In the genomic region with DNA sequence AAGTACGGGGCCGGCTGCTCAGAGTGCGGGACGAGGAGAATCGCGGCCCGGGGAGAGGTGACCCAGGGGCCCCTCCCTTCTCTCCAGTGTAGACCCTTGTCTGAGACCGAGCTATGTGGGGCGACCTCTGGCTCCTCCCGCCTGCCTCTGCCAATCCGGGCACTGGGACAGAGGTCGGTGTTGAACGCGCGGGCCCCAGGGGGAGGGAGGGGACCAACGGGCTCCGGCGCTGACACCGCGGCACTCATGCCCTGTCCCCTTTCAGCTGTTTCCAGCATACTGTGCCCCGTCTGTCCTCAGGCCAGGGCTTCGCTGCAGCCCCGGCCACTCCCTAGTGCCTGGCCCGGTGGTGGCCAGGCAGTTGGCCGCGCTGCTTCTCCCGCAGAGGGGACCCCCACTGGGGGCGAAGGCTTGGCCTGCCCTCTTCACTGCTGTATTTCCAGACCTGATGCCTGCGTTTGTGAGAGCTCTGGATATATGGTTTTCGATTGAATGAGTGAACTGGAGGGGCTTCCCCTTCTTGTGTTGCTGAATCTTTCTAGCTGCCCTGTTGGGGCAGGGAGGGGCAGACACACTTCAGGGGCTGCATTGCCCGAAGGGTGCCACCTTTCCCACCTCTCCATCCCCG, we compare ENCODE assay signal across 8 cellular contexts. TPM values are rescaled to one million over a fixed set of nuclear protein-coding genes. Genes with fewer than 3 reads are reported as not detected.
DNase-seq lines count a peak whose midpoint lies in the region; ATAC-seq lines count a peak whose summit lies in the region.

No MANE protein-coding gene starts in this region.

- peaks cover under 1% of the 10 kb centered on the region for H3K9me3 ChIP-seq in KOPT-K1 (ENCODE audit: insufficient read depth, low read length, poor library complexity, severe bottlenecking)
- no peaks in the 10 kb centered on the region for H3K9me3 ChIP-seq in ectodermal cell (ENCODE audit: control insufficient read depth, low read length)

- peak overlapping the region; percentile 99 for H3K4me3 Mint-ChIP-seq in activated CD4-positive, alpha-beta T cell treated with anti-CD3 and anti-CD28 coated beads, Interleukin-2, amount 10 ng/mL, durations not matched to agents 7 days and 5 days

- DNase-seq in EH (ENCODE audit: low read depth) (peak; percentile 46), medulla oblongata (ENCODE audit: extremely low spot score) (peak; percentile 76), DMS153 treated with DMSO at 0.1 percent for 48 hours (lab: John Stamatoyannopoulos, UW; ENCODE audit: unreplicated experiment) (no peak)
- peak; percentile 54 for DNase-seq in activated CD4-positive, alpha-beta T cell treated with anti-CD3 and anti-CD28 coated beads, Interleukin-2, amount 10 ng/mL, durations not matched to agents 7 days and 5 days
- DNase-seq in stimulated activated CD8-positive, alpha-beta memory T cell treated with anti-CD3 and anti-CD28 coated beads, Interleukin-2, amount 100 ng/mL, for 48 hours (ENCODE audit: low read depth in 2 of 2): peak; percentile 43 to 46

- peak; percentile 21 for ATAC-seq in GM21717 (IDR thresholded peaks at IDR 0.05; ENCODE audit: unreplicated experiment)

- peaks cover 47% of the 10 kb centered on the region for H3K36me3 ChIP-seq in KOPT-K1 (ENCODE audit: insufficient read depth, low read length)
- H3K36me3 ChIP-seq in ectodermal cell (ENCODE audit: control insufficient read depth, insufficient read depth, low read length): peaks cover 21% of the 10 kb centered on the region

- no peaks in the 10 kb centered on the region for H3K9me3 Mint-ChIP-seq in activated CD4-positive, alpha-beta T cell treated with anti-CD3 and anti-CD28 coated beads, Interleukin-2, amount 10 ng/mL, durations not matched to agents 7 days and 5 days

- H3K4me1 Mint-ChIP-seq in activated CD4-positive, alpha-beta T cell treated with anti-CD3 and anti-CD28 coated beads, Interleukin-2, amount 10 ng/mL, durations not matched to agents 7 days and 5 days: peaks cover 46% of the 10 kb centered on the region

- H3K4me1 ChIP-seq in ectodermal cell (ENCODE audit: control insufficient read depth, insufficient read depth, low read length): peaks cover 10% of the 10 kb centered on the region

- peak overlapping the region; percentile 94 for H3K4me3 ChIP-seq in ectodermal cell (ENCODE audit: insufficient read depth, low read depth, low read length)

- peaks cover 53% of the 10 kb centered on the region for H3K36me3 Mint-ChIP-seq in activated CD4-positive, alpha-beta T cell treated with anti-CD3 and anti-CD28 coated beads, Interleukin-2, amount 10 ng/mL, durations not matched to agents 7 days and 5 days (ENCODE audit: low read depth)

- no peaks in the 10 kb centered on the region for H3K27me3 ChIP-seq in ectodermal cell (ENCODE audit: control insufficient read depth, insufficient read depth, low read length, poor library complexity, severe bottlenecking)

- POLR2A ChIA-PET in activated CD4-positive, alpha-beta T cell treated with anti-CD3 and anti-CD28 coated beads, Interleukin-2, amount 10 ng/mL, durations not matched to agents 7 days and 5 days (lab: Charles Lee): no interaction called here

- H3K27me3 Mint-ChIP-seq in activated CD4-positive, alpha-beta T cell treated with anti-CD3 and anti-CD28 coated beads, Interleukin-2, amount 10 ng/mL, durations not matched to agents 7 days and 5 days: no peaks in the 10 kb centered on the region

- CTCF ChIA-PET in activated CD4-positive, alpha-beta T cell treated with anti-CD3 and anti-CD28 coated beads, Interleukin-2, amount 10 ng/mL, durations not matched to agents 7 days and 5 days (lab: Charles Lee): interaction anchor here (1.6 kb wide), 1 partner anchor 10 kb away, joined by 5 read pairs; no protein-coding TSS in a partner anchor

- peak overlapping the region; percentile 92 for H3K27ac Mint-ChIP-seq in activated CD4-positive, alpha-beta T cell treated with anti-CD3 and anti-CD28 coated beads, Interleukin-2, amount 10 ng/mL, durations not matched to agents 7 days and 5 days

- H3K27ac ChIP-seq in KOPT-K1 (ENCODE audit: low read depth, low read length, poor library complexity, severe bottlenecking): peak overlapping the region; percentile 88
- no peak overlapping the region for H3K27ac ChIP-seq in ectodermal cell (ENCODE audit: insufficient read depth, low read depth, low read length, poor library complexity, severe bottlenecking)

- WGBS in ectodermal cell, 2 experiments: 4 to 5% methylated on average over 32 of the region's 32 CpGs

RNA-seq across cellular contexts. Expression of gene DBI, which starts 0.8 kb away (rescaled TPM):
- total RNA-seq in activated CD4-positive, alpha-beta T cell treated with anti-CD3 and anti-CD28 coated beads, Interleukin-2, amount 10 ng/mL, durations not matched to agents 7 days and 5 days: 100 to 1,000 TPM; 130 to 136 TPM
- polyA plus RNA-seq in ectodermal cell (2013, experiment 1 of 4): 234 TPM
- polyA plus RNA-seq in ectodermal cell (2013, experiment 2 of 4): 208 TPM
- polyA plus RNA-seq in ectodermal cell (2013, experiment 3 of 4): 223 TPM
- 224 TPM for polyA plus RNA-seq in ectodermal cell (2013, experiment 4 of 4)

RNA-seq across cellular contexts. Expression of gene C2orf76, which starts 1.0 kb away (rescaled TPM):
- 1 to 10 TPM; 5.4 to 6.2 TPM for total RNA-seq in activated CD4-positive, alpha-beta T cell treated with anti-CD3 and anti-CD28 coated beads, Interleukin-2, amount 10 ng/mL, durations not matched to agents 7 days and 5 days
- polyA plus RNA-seq in ectodermal cell (2013, experiment 1 of 4): 11.1 TPM
- polyA plus RNA-seq in ectodermal cell (2013, experiment 2 of 4): 12.6 TPM
- 14.3 TPM for polyA plus RNA-seq in ectodermal cell (2013, experiment 3 of 4)
- 15.8 TPM for polyA plus RNA-seq in ectodermal cell (2013, experiment 4 of 4)
